Comparison of ENCODE assay signal across 1 cellular context in the genomic region with DNA sequence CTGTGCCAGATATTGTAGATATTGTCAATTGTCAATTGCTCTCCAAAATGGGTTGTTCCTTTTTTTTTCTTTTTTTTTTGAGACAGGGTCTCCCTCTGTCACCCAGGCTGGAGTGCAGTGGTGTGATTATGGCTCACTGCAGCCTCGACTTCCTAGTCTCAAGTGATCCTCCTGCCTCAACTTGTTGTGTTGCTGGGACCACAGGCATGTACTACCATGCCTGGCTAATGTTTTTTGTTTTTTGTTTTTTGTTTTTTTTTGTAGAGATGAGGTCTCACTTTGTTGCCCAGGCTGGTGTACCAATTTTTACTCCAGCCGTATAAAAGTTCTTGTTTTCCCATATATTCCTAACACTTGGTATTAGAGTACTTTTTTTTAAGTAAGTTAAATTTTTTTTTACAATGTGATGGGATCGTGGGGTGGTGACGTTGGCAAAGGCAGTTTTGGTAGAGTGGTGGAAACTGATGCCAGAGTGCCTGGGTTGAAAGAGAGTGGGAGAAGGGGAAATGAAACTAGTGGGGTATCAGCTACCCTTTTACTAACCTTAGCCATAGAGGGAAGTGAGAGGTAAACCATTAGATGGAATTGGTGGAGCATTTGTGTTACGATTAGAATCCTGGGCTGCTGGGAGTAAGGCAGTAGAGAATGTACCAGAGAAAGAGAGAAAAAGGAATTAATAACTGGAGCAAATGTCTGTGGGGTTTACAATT.
TF ChIP-seq lines count a peak whose summit lies in the region.

No MANE protein-coding gene starts in this region.

TF ChIP-seq in GM12878, 131 proteins besides CTCF, POLR2A, EP300 and RAD21 (continued from another document):
- TF ChIP-seq, protein P1, sequence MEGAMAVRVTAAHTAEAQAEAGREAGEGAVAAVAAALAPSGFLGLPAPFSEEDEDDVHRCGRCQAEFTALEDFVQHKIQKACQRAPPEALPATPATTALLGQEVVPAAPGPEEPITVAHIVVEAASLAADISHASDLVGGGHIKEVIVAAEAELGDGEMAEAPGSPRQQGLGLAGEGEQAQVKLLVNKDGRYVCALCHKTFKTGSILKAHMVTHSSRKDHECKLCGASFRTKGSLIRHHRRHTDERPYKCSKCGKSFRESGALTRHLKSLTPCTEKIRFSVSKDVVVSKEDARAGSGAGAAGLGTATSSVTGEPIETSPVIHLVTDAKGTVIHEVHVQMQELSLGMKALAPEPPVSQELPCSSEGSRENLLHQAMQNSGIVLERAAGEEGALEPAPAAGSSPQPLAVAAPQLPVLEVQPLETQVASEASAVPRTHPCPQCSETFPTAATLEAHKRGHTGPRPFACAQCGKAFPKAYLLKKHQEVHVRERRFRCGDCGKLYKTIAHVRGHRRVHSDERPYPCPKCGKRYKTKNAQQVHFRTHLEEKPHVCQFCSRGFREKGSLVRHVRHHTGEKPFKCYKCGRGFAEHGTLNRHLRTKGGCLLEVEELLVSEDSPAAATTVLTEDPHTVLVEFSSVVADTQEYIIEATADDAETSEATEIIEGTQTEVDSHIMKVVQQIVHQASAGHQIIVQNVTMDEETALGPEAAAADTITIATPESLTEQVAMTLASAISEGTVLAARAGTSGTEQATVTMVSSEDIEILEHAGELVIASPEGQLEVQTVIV (IDR thresholded peaks at IDR 0.05; ENCODE audit: borderline replicate concordance, partially characterized antibody) = no peak
- TF ChIP-seq, protein P2, sequence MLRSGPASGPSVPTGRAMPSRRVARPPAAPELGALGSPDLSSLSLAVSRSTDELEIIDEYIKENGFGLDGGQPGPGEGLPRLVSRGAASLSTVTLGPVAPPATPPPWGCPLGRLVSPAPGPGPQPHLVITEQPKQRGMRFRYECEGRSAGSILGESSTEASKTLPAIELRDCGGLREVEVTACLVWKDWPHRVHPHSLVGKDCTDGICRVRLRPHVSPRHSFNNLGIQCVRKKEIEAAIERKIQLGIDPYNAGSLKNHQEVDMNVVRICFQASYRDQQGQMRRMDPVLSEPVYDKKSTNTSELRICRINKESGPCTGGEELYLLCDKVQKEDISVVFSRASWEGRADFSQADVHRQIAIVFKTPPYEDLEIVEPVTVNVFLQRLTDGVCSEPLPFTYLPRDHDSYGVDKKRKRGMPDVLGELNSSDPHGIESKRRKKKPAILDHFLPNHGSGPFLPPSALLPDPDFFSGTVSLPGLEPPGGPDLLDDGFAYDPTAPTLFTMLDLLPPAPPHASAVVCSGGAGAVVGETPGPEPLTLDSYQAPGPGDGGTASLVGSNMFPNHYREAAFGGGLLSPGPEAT (IDR thresholded peaks at IDR 0.05; ENCODE audit: low read depth) = peak; percentile 81
- peak in 1 of 2 experiments; percentile 13; a peak in 1 of 4 replicates for TF ChIP-seq BHLHE40 (IDR thresholded peaks at IDR 0.05; ENCODE audit: borderline replicate concordance in 1 of 2, low read depth in 2 of 2, low read length in 1 of 2)
- peak; percentile 96 for TF ChIP-seq SPI1 (IDR thresholded peaks at IDR 0.05; ENCODE audit: borderline replicate concordance, insufficient read depth, low read depth, low read length)
- TF ChIP-seq, protein P3, sequence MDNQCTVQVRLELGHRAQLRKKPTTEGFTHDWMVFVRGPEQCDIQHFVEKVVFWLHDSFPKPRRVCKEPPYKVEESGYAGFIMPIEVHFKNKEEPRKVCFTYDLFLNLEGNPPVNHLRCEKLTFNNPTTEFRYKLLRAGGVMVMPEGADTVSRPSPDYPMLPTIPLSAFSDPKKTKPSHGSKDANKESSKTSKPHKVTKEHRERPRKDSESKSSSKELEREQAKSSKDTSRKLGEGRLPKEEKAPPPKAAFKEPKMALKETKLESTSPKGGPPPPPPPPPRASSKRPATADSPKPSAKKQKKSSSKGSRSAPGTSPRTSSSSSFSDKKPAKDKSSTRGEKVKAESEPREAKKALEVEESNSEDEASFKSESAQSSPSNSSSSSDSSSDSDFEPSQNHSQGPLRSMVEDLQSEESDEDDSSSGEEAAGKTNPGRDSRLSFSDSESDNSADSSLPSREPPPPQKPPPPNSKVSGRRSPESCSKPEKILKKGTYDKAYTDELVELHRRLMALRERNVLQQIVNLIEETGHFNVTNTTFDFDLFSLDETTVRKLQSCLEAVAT (IDR thresholded peaks at IDR 0.05) = no peak
- TF ChIP-seq TBL1XR1 (IDR thresholded peaks at IDR 0.05; ENCODE audit: low read depth, low read length) = 0 out of 2 replicates have a peak, but pooled peaks have one; percentile 37
- peak; percentile 80 for TF ChIP-seq BCL11A (IDR thresholded peaks at IDR 0.05; ENCODE audit: low read depth, low read length)
- TF ChIP-seq, protein P4, sequence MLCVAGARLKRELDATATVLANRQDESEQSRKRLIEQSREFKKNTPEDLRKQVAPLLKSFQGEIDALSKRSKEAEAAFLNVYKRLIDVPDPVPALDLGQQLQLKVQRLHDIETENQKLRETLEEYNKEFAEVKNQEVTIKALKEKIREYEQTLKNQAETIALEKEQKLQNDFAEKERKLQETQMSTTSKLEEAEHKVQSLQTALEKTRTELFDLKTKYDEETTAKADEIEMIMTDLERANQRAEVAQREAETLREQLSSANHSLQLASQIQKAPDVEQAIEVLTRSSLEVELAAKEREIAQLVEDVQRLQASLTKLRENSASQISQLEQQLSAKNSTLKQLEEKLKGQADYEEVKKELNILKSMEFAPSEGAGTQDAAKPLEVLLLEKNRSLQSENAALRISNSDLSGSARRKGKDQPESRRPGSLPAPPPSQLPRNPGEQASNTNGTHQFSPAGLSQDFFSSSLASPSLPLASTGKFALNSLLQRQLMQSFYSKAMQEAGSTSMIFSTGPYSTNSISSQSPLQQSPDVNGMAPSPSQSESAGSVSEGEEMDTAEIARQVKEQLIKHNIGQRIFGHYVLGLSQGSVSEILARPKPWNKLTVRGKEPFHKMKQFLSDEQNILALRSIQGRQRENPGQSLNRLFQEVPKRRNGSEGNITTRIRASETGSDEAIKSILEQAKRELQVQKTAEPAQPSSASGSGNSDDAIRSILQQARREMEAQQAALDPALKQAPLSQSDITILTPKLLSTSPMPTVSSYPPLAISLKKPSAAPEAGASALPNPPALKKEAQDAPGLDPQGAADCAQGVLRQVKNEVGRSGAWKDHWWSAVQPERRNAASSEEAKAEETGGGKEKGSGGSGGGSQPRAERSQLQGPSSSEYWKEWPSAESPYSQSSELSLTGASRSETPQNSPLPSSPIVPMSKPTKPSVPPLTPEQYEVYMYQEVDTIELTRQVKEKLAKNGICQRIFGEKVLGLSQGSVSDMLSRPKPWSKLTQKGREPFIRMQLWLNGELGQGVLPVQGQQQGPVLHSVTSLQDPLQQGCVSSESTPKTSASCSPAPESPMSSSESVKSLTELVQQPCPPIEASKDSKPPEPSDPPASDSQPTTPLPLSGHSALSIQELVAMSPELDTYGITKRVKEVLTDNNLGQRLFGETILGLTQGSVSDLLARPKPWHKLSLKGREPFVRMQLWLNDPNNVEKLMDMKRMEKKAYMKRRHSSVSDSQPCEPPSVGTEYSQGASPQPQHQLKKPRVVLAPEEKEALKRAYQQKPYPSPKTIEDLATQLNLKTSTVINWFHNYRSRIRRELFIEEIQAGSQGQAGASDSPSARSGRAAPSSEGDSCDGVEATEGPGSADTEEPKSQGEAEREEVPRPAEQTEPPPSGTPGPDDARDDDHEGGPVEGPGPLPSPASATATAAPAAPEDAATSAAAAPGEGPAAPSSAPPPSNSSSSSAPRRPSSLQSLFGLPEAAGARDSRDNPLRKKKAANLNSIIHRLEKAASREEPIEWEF (IDR thresholded peaks at IDR 0.05; ENCODE audit: insufficient replicate concordance, low read depth, low read length) = no peak
- no peak for TF ChIP-seq MYC (IDR thresholded peaks at IDR 0.05; ENCODE audit: insufficient read depth, insufficient read length, insufficient replicate concordance, low read length, severe bottlenecking)
- TF ChIP-seq, protein P5, sequence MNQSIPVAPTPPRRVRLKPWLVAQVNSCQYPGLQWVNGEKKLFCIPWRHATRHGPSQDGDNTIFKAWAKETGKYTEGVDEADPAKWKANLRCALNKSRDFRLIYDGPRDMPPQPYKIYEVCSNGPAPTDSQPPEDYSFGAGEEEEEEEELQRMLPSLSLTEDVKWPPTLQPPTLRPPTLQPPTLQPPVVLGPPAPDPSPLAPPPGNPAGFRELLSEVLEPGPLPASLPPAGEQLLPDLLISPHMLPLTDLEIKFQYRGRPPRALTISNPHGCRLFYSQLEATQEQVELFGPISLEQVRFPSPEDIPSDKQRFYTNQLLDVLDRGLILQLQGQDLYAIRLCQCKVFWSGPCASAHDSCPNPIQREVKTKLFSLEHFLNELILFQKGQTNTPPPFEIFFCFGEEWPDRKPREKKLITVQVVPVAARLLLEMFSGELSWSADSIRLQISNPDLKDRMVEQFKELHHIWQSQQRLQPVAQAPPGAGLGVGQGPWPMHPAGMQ (IDR thresholded peaks at IDR 0.05; ENCODE audit: borderline replicate concordance) = no peak
- TF ChIP-seq CREM (IDR thresholded peaks at IDR 0.05; ENCODE audit: low read depth) = peak; percentile 45; the same call in 1 of the 2 replicates
- TF ChIP-seq ETV6 (conservative IDR thresholded peaks at IDR 0.05 in 1 of 2, IDR thresholded peaks at IDR 0.05 in 1 of 2; ENCODE audit: borderline replicate concordance in 1 of 2, low read depth in 1 of 2) = no peak
- no peak for TF ChIP-seq YY1 (IDR thresholded peaks at IDR 0.05; ENCODE audit: low read depth, low read length)
- TF ChIP-seq, protein P6, sequence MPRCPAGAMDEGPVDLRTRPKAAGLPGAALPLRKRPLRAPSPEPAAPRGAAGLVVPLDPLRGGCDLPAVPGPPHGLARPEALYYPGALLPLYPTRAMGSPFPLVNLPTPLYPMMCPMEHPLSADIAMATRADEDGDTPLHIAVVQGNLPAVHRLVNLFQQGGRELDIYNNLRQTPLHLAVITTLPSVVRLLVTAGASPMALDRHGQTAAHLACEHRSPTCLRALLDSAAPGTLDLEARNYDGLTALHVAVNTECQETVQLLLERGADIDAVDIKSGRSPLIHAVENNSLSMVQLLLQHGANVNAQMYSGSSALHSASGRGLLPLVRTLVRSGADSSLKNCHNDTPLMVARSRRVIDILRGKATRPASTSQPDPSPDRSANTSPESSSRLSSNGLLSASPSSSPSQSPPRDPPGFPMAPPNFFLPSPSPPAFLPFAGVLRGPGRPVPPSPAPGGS (IDR thresholded peaks at IDR 0.05; ENCODE audit: borderline replicate concordance, insufficient read depth, low read depth, low read length, poor library complexity, severe bottlenecking) = peak; percentile 31
- TF ChIP-seq ZBED1 (IDR thresholded peaks at IDR 0.05; ENCODE audit: borderline replicate concordance) = no peak
- peak; percentile 65; the same call in 1 of the 2 replicates for TF ChIP-seq PAX5 (IDR thresholded peaks at IDR 0.05; ENCODE audit: borderline replicate concordance, low read depth, low read length)
- TF ChIP-seq IKZF1 (conservative IDR thresholded peaks at IDR 0.05) = peak; percentile 91
- peak; percentile 64 for TF ChIP-seq GATAD2B (conservative IDR thresholded peaks at IDR 0.05; ENCODE audit: low read depth)
- peak; percentile 35; the same call in 1 of the 2 replicates for TF ChIP-seq BACH1 (IDR thresholded peaks at IDR 0.05; ENCODE audit: borderline replicate concordance)
- TF ChIP-seq CREB1 (IDR thresholded peaks at IDR 0.05; ENCODE audit: low read depth) = peak; percentile 44; the same call in 1 of the 2 replicates
- peak; percentile 64; the same call in 1 of the 2 replicates for TF ChIP-seq ATF7 (IDR thresholded peaks at IDR 0.05; ENCODE audit: low read depth)
- TF ChIP-seq, protein P7, sequence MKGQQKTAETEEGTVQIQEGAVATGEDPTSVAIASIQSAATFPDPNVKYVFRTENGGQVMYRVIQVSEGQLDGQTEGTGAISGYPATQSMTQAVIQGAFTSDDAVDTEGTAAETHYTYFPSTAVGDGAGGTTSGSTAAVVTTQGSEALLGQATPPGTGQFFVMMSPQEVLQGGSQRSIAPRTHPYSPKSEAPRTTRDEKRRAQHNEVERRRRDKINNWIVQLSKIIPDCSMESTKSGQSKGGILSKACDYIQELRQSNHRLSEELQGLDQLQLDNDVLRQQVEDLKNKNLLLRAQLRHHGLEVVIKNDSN (IDR thresholded peaks at IDR 0.05; ENCODE audit: borderline replicate concordance, extremely low read length, insufficient read depth, low read depth, low read length) = no peak
- peak; percentile 82; the same call in 1 of the 2 replicates for TF ChIP-seq IRF4 (IDR thresholded peaks at IDR 0.05; ENCODE audit: low read depth, low read length)
- peak; percentile 49; the same call in 1 of the 2 replicates for TF ChIP-seq RUNX3 (IDR thresholded peaks at IDR 0.05; ENCODE audit: low read length)
- peak; percentile 39 for TF ChIP-seq MEF2B (IDR thresholded peaks at IDR 0.05; ENCODE audit: partially characterized antibody, poor library complexity, severe bottlenecking)
- TF ChIP-seq BMI1 (IDR thresholded peaks at IDR 0.05; ENCODE audit: borderline replicate concordance) = peak; percentile 75; the same call in 1 of the 2 replicates
- peak; percentile 69; the same call in 1 of the 2 replicates for TF ChIP-seq NBN (IDR thresholded peaks at IDR 0.05)
- peak; percentile 90 for TF ChIP-seq EED (IDR thresholded peaks at IDR 0.05; ENCODE audit: low read depth)
- TF ChIP-seq RBBP5 (conservative IDR thresholded peaks at IDR 0.05) = no peak
- no peak for TF ChIP-seq POLR2AphosphoS5 (IDR thresholded peaks at IDR 0.05; ENCODE audit: low read length)
- TF ChIP-seq ZNF384 (IDR thresholded peaks at IDR 0.05; ENCODE audit: borderline replicate concordance, low read depth, low read length) = peak; percentile 30; the same call in 1 of the 2 replicates
- peak; percentile 97 for TF ChIP-seq IKZF2 (IDR thresholded peaks at IDR 0.05)
- no peak for TF ChIP-seq TAF1 (IDR thresholded peaks at IDR 0.05; ENCODE audit: borderline replicate concordance, low read depth, low read length)
- peak; percentile 94 for TF ChIP-seq DPF2 (IDR thresholded peaks at IDR 0.05)
- peak; percentile 89 for TF ChIP-seq MTA2 (IDR thresholded peaks at IDR 0.05; ENCODE audit: low read depth)
- TF ChIP-seq, protein P8, sequence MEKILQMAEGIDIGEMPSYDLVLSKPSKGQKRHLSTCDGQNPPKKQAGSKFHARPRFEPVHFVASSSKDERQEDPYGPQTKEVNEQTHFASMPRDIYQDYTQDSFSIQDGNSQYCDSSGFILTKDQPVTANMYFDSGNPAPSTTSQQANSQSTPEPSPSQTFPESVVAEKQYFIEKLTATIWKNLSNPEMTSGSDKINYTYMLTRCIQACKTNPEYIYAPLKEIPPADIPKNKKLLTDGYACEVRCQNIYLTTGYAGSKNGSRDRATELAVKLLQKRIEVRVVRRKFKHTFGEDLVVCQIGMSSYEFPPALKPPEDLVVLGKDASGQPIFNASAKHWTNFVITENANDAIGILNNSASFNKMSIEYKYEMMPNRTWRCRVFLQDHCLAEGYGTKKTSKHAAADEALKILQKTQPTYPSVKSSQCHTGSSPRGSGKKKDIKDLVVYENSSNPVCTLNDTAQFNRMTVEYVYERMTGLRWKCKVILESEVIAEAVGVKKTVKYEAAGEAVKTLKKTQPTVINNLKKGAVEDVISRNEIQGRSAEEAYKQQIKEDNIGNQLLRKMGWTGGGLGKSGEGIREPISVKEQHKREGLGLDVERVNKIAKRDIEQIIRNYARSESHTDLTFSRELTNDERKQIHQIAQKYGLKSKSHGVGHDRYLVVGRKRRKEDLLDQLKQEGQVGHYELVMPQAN (conservative IDR thresholded peaks at IDR 0.05) = no peak
- TF ChIP-seq SP1 (IDR thresholded peaks at IDR 0.05; ENCODE audit: low read depth, low read length) = peak; percentile 52
- TF ChIP-seq, protein P9, sequence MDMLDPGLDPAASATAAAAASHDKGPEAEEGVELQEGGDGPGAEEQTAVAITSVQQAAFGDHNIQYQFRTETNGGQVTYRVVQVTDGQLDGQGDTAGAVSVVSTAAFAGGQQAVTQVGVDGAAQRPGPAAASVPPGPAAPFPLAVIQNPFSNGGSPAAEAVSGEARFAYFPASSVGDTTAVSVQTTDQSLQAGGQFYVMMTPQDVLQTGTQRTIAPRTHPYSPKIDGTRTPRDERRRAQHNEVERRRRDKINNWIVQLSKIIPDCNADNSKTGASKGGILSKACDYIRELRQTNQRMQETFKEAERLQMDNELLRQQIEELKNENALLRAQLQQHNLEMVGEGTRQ (IDR thresholded peaks at IDR 0.05; ENCODE audit: borderline replicate concordance, low read depth, low read length) = no peak
- no peak for TF ChIP-seq TCF3 (IDR thresholded peaks at IDR 0.05; ENCODE audit: borderline replicate concordance, insufficient read depth, low read depth, low read length)
